8 cellular contexts compared by ENCODE assay signal in genomic region chr11:843818-844692, GRCh38. TPM values are rescaled to one million over a fixed set of nuclear protein-coding genes. Genes with fewer than 3 reads are reported as not detected.
DNase-seq lines count a peak whose midpoint lies in the region; ATAC-seq and TF ChIP-seq lines count a peak whose summit lies in the region.

No MANE protein-coding gene starts in this region.

- no peak for ATAC-seq in activated T-helper 17 cell treated with anti-CD3 and anti-CD28 coated beads, Interleukin-2, amount 50 U/mL, for 72 hours (replicated peaks)
- ATAC-seq in Right ventricle myocardium inferior = peak; percentile 59

- no peaks in the 10 kb centered on the region for H3K27me3 Mint-ChIP-seq in activated T-helper 17 cell treated with anti-CD3 and anti-CD28 coated beads, Interleukin-2, amount 50 U/mL, for 72 hours

- TF ChIP-seq CTCF in AG10803 (conservative IDR thresholded peaks at IDR 0.05; ENCODE audit: low read length) (no peak), osteoblast (IDR thresholded peaks at IDR 0.05; ENCODE audit: extremely low read depth, low read depth, low read length) (no peak), GM20000 (IDR thresholded peaks at IDR 0.05; ENCODE audit: extremely low read depth, missing control alignments) (no peak)

- intact Hi-C loops in Right ventricle myocardium inferior (cut with DNase I) = loop anchor here (5.0 kb wide), 3 partner anchors 37 to 83 kb away; partner anchors contain the start of genes AP2A2, CHID1, PIDD1 and RPLP2

- peak overlapping the region; percentile 58 for H3K4me3 Mint-ChIP-seq in activated T-helper 17 cell treated with anti-CD3 and anti-CD28 coated beads, Interleukin-2, amount 50 U/mL, for 72 hours

- peaks cover 48% of the 10 kb centered on the region for H4K20me1 ChIP-seq in osteoblast (ENCODE audit: insufficient read depth, low read length)

- H3K36me3 ChIP-seq in osteoblast (ENCODE audit: insufficient read depth, low read length) = peaks cover 23% of the 10 kb centered on the region

- peaks cover 86% of the 10 kb centered on the region for H3K79me2 ChIP-seq in osteoblast (ENCODE audit: insufficient read depth, low read length)

- no peaks in the 10 kb centered on the region for H3K9me3 Mint-ChIP-seq in activated T-helper 17 cell treated with anti-CD3 and anti-CD28 coated beads, Interleukin-2, amount 50 U/mL, for 72 hours

- H3K4me1 Mint-ChIP-seq in activated T-helper 17 cell treated with anti-CD3 and anti-CD28 coated beads, Interleukin-2, amount 50 U/mL, for 72 hours = peaks cover 7% of the 10 kb centered on the region

- H3K27ac ChIP-seq in osteoblast (ENCODE audit: low read depth, low read length) = peak overlapping the region; percentile 88

- H3K4me1 ChIP-seq in osteoblast (ENCODE audit: insufficient read depth, low read length) = peaks cover 37% of the 10 kb centered on the region

- H3K9me3 ChIP-seq in osteoblast (ENCODE audit: low read depth, low read length) = no peaks in the 10 kb centered on the region

- no peak overlapping the region for H3K27ac Mint-ChIP-seq in activated T-helper 17 cell treated with anti-CD3 and anti-CD28 coated beads, Interleukin-2, amount 50 U/mL, for 72 hours

- H3K27me3 ChIP-seq in osteoblast (ENCODE audit: insufficient read depth, low read length) = no peaks in the 10 kb centered on the region

- peak; percentile 98 for DNase-seq in AG10803 (ENCODE audit: low read depth)
- peak; percentile 88 for DNase-seq in HS-5 (ENCODE audit: low read depth)
- peak; percentile 95 for DNase-seq in Right ventricle myocardium inferior (ENCODE audit: missing footprints)
- peak; percentile 99 for DNase-seq in osteoblast (ENCODE audit: insufficient read length, low spot score, missing footprints)
- no peak for DNase-seq in NCI-H2107 (lab: John Stamatoyannopoulos, UW)
- no peak for DNase-seq in NCI-H187 treated with DMSO at 0.1 percent for 48 hours (lab: John Stamatoyannopoulos, UW)
- DNase-seq in GM20000 (ENCODE audit: low spot score) = no peak

- peaks cover 18% of the 10 kb centered on the region for H3K36me3 Mint-ChIP-seq in activated T-helper 17 cell treated with anti-CD3 and anti-CD28 coated beads, Interleukin-2, amount 50 U/mL, for 72 hours (ENCODE audit: low read depth)

- H3K4me3 ChIP-seq in AG10803 (ENCODE audit: low read length) (peak overlapping the region; percentile 94), osteoblast (ENCODE audit: insufficient read depth, low read length) (peak overlapping the region; percentile 97)

- peak overlapping the region; percentile 96 for H3K4me2 ChIP-seq in osteoblast (ENCODE audit: insufficient read depth, low read length)

- no peak overlapping the region for H2AFZ ChIP-seq in osteoblast (ENCODE audit: low read length)

RNA-seq across cellular contexts. Expression of gene TSPAN4, which starts 1.4 kb away (rescaled TPM):
- 10 to 100 TPM in 1 of 2 donors, 1 to 10 TPM in 1; 6.0 to 11.2 TPM for total RNA-seq in activated T-helper 17 cell treated with anti-CD3 and anti-CD28 coated beads, Interleukin-2, amount 50 U/mL, for 72 hours
- total RNA-seq in Right ventricle myocardium inferior (43.8 TPM), osteoblast (168 and 186 TPM in 2 replicates)

RNA-seq across cellular contexts. Expression of gene POLR2L, which starts 1.7 kb away (rescaled TPM):
- 100 to 1,000 TPM in 1 of 2 donors, 10 to 100 TPM in 1; 41.2 to 106 TPM for total RNA-seq in activated T-helper 17 cell treated with anti-CD3 and anti-CD28 coated beads, Interleukin-2, amount 50 U/mL, for 72 hours
- 298 TPM for total RNA-seq in Right ventricle myocardium inferior
- 47.4 and 60.8 TPM in 2 replicates for total RNA-seq in osteoblast

RNA-seq across cellular contexts. Expression of gene CD151, which starts 11.3 kb away (rescaled TPM):
- 10 to 100 TPM; 61.5 to 74.6 TPM for total RNA-seq in activated T-helper 17 cell treated with anti-CD3 and anti-CD28 coated beads, Interleukin-2, amount 50 U/mL, for 72 hours
- total RNA-seq in Right ventricle myocardium inferior = 462 TPM
- 366 and 416 TPM in 2 replicates for total RNA-seq in osteoblast

RNA-seq across cellular contexts. Expression of gene CRACR2B, which starts 16.3 kb away (rescaled TPM):
- 1 to 10 TPM; 1.4 to 1.9 TPM for total RNA-seq in activated T-helper 17 cell treated with anti-CD3 and anti-CD28 coated beads, Interleukin-2, amount 50 U/mL, for 72 hours
- total RNA-seq in Right ventricle myocardium inferior (24.3 TPM), osteoblast (0.59 and 0.72 TPM in 2 replicates)

RNA-seq across cellular contexts. Expression of gene PNPLA2, which starts 25.3 kb away (rescaled TPM):
- 10 to 100 TPM; 36.8 to 39.3 TPM for total RNA-seq in activated T-helper 17 cell treated with anti-CD3 and anti-CD28 coated beads, Interleukin-2, amount 50 U/mL, for 72 hours
- total RNA-seq in Right ventricle myocardium inferior (321 TPM), osteoblast (32.1 and 32.6 TPM in 2 replicates)

Comparison
In these comparisons a context has a peak if more than half of its experiments do, and no peak if none do; other contexts are left out.
1. DNase-seq: peak in AG10803 (single experiment), HS-5 (single experiment), Right ventricle myocardium inferior (single experiment) and osteoblast (single experiment); none in NCI-H2107 (single experiment), NCI-H187 treated with DMSO at 0.1 percent for 48 hours (single experiment) and GM20000 (single experiment).